ENCODE assay signal across 36 cellular contexts in the genomic region with DNA sequence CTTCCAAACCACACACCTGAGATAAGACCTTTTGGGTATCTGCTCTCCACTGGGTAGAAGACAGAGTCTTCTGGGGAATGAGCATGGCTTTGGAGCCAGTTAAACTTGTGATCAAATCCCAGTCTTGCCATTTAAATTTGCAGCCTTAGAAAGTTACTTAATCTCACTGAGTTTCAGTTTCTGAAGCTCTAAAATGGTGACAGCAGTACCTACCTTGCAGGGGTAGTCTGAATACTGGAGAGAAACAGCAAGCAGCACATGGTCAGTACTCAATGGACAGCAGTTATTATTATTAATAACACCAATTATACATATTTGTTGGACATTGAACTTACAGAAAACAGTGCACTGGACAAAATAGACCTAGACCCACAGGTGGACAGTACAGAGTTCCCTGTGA.
"Had no signal": no experiment of that assay in that cellular context is flagged by ENCODE, and none has a peak within 500 bp of the region (broad histone marks: within the 10 kb centered on the region; RNA-seq: fewer than 3 reads in every experiment).

No MANE protein-coding gene starts in this region.

- H3K36me3 Mint-ChIP-seq: activated naive CD4-positive, alpha-beta T cell treated with anti-CD3 and anti-CD28 coated beads, Interleukin-2, amount 10 ng/mL, durations not matched to agents 7 days and 5 days; activated naive CD4-positive, alpha-beta T cell treated with anti-CD3 and anti-CD28 coated beads, Interleukin-2, amount 50 U/mL, for 24 hours; activated naive CD4-positive, alpha-beta T cell treated with anti-CD3 and anti-CD28 coated beads, Interleukin-2, amount 50 U/mL, for 72 hours; activated naive CD8-positive, alpha-beta T cell; activated naive CD8-positive, alpha-beta T cell treated with anti-CD3 and anti-CD28 coated beads for 36 hours; activated naive CD8-positive, alpha-beta T cell treated with anti-CD3 and anti-CD28 coated beads, Interleukin-2, amount 10 ng/mL, durations not matched to agents 7 days and 5 days; brain had no signal

- H3K4me3 ChIP-seq: adrenal gland, ascending aorta, body of pancreas, breast epithelium, cardiac muscle cell, colonic mucosa had no signal

- H3K27ac Mint-ChIP-seq: activated naive CD4-positive, alpha-beta T cell treated with anti-CD3 and anti-CD28 coated beads for 36 hours; activated naive CD4-positive, alpha-beta T cell treated with anti-CD3 and anti-CD28 coated beads, Interleukin-2, amount 10 ng/mL, durations not matched to agents 7 days and 5 days; activated naive CD4-positive, alpha-beta T cell treated with anti-CD3 and anti-CD28 coated beads, Interleukin-2, amount 50 U/mL, for 24 hours; activated naive CD4-positive, alpha-beta T cell treated with anti-CD3 and anti-CD28 coated beads, Interleukin-2, amount 50 U/mL, for 72 hours; activated naive CD8-positive, alpha-beta T cell; activated naive CD8-positive, alpha-beta T cell treated with anti-CD3 and anti-CD28 coated beads for 36 hours; activated naive CD8-positive, alpha-beta T cell treated with anti-CD3 and anti-CD28 coated beads, Interleukin-2, amount 10 ng/mL, durations not matched to agents 7 days and 5 days; activated naive CD8-positive, alpha-beta T cell treated with anti-CD3 and anti-CD28 coated beads, Interleukin-2, amount 50 U/mL, for 24 hours; activated T-cell treated with anti-CD3 and anti-CD28 coated beads, Interleukin-2, amount 50 U/mL, for 72 hours; activated T-helper 1 cell treated with anti-CD3 and anti-CD28 coated beads, Interleukin-12 subunit alpha, Interleukin-12 subunit beta, Interleukin-2, Interleukin-4 antibody, amounts not matched to agents 30 ng/mL and 10 ng/mL and 1 ng/mL, durations not matched to agents 14 hours and 24 hours and 36 hours; activated T-helper 17 cell treated with anti-CD3 and anti-CD28 coated beads, Interleukin-2, amount 50 U/mL, for 72 hours; activated T-helper 2 cell treated with anti-CD3 and anti-CD28 coated beads, Interferon-gamma antibody, Interleukin-2, Interleukin-4, amounts not matched to agents 10 μg/mL and 5 μg/mL and 100 μg/mL, durations not matched to agents 14 hours and 24 hours and 36 hours; brain had no signal

- ATAC-seq: activated naive CD4-positive, alpha-beta T cell treated with anti-CD3 and anti-CD28 coated beads, Interleukin-2, amount 50 U/mL, for 72 hours; activated naive CD8-positive, alpha-beta T cell treated with anti-CD3 and anti-CD28 coated beads, Interleukin-2, amount 50 U/mL, for 24 hours; activated T-cell treated with anti-CD3 and anti-CD28 coated beads, Interleukin-2, amount 50 U/mL, for 72 hours; activated T-helper 17 cell treated with anti-CD3 and anti-CD28 coated beads, Interleukin-2, amount 50 U/mL, for 72 hours; body of pancreas had no signal

- H3K9me3 Mint-ChIP-seq: activated naive CD4-positive, alpha-beta T cell treated with anti-CD3 and anti-CD28 coated beads for 36 hours; activated naive CD4-positive, alpha-beta T cell treated with anti-CD3 and anti-CD28 coated beads, Interleukin-2, amount 10 ng/mL, durations not matched to agents 7 days and 5 days; activated naive CD4-positive, alpha-beta T cell treated with anti-CD3 and anti-CD28 coated beads, Interleukin-2, amount 50 U/mL, for 24 hours; activated naive CD4-positive, alpha-beta T cell treated with anti-CD3 and anti-CD28 coated beads, Interleukin-2, amount 50 U/mL, for 72 hours; activated naive CD8-positive, alpha-beta T cell treated with anti-CD3 and anti-CD28 coated beads for 36 hours; activated naive CD8-positive, alpha-beta T cell treated with anti-CD3 and anti-CD28 coated beads, Interleukin-2, amount 10 ng/mL, durations not matched to agents 7 days and 5 days; activated naive CD8-positive, alpha-beta T cell treated with anti-CD3 and anti-CD28 coated beads, Interleukin-2, amount 50 U/mL, for 24 hours; activated T-cell treated with anti-CD3 and anti-CD28 coated beads, Interleukin-2, amount 50 U/mL, for 72 hours; activated T-helper 1 cell treated with anti-CD3 and anti-CD28 coated beads, Interleukin-12 subunit alpha, Interleukin-12 subunit beta, Interleukin-2, Interleukin-4 antibody, amounts not matched to agents 30 ng/mL and 10 ng/mL and 1 ng/mL, durations not matched to agents 14 hours and 24 hours and 36 hours; activated T-helper 17 cell treated with anti-CD3 and anti-CD28 coated beads, Interleukin-2, amount 50 U/mL, for 72 hours; activated T-helper 2 cell treated with anti-CD3 and anti-CD28 coated beads, Interferon-gamma antibody, Interleukin-2, Interleukin-4, amounts not matched to agents 10 μg/mL and 5 μg/mL and 100 μg/mL, durations not matched to agents 14 hours and 24 hours and 36 hours; brain; central memory CD8-positive, alpha-beta T cell had no signal

- H3K4me3 Mint-ChIP-seq: activated naive CD4-positive, alpha-beta T cell treated with anti-CD3 and anti-CD28 coated beads for 36 hours; activated naive CD4-positive, alpha-beta T cell treated with anti-CD3 and anti-CD28 coated beads, Interleukin-2, amount 10 ng/mL, durations not matched to agents 7 days and 5 days; activated naive CD4-positive, alpha-beta T cell treated with anti-CD3 and anti-CD28 coated beads, Interleukin-2, amount 50 U/mL, for 24 hours; activated naive CD8-positive, alpha-beta T cell; activated naive CD8-positive, alpha-beta T cell treated with anti-CD3 and anti-CD28 coated beads for 36 hours; activated naive CD8-positive, alpha-beta T cell treated with anti-CD3 and anti-CD28 coated beads, Interleukin-2, amount 10 ng/mL, durations not matched to agents 7 days and 5 days; activated naive CD8-positive, alpha-beta T cell treated with anti-CD3 and anti-CD28 coated beads, Interleukin-2, amount 50 U/mL, for 24 hours; activated T-cell treated with anti-CD3 and anti-CD28 coated beads, Interleukin-2, amount 50 U/mL, for 72 hours; activated T-helper 1 cell treated with anti-CD3 and anti-CD28 coated beads, Interleukin-12 subunit alpha, Interleukin-12 subunit beta, Interleukin-2, Interleukin-4 antibody, amounts not matched to agents 30 ng/mL and 10 ng/mL and 1 ng/mL, durations not matched to agents 14 hours and 24 hours and 36 hours; activated T-helper 17 cell treated with anti-CD3 and anti-CD28 coated beads, Interleukin-2, amount 50 U/mL, for 72 hours; brain; central memory CD8-positive, alpha-beta T cell had no signal

- H3K4me1 Mint-ChIP-seq: activated T-helper 17 cell treated with anti-CD3 and anti-CD28 coated beads, Interleukin-2, amount 50 U/mL, for 72 hours; central memory CD8-positive, alpha-beta T cell had no signal

- H3K9me3 ChIP-seq: adrenal gland, ascending aorta, body of pancreas, breast epithelium, colonic mucosa had no signal

- H3K27me3 Mint-ChIP-seq: activated naive CD4-positive, alpha-beta T cell treated with anti-CD3 and anti-CD28 coated beads, Interleukin-2, amount 10 ng/mL, durations not matched to agents 7 days and 5 days; activated naive CD4-positive, alpha-beta T cell treated with anti-CD3 and anti-CD28 coated beads, Interleukin-2, amount 50 U/mL, for 24 hours; activated naive CD8-positive, alpha-beta T cell; activated naive CD8-positive, alpha-beta T cell treated with anti-CD3 and anti-CD28 coated beads for 36 hours; activated naive CD8-positive, alpha-beta T cell treated with anti-CD3 and anti-CD28 coated beads, Interleukin-2, amount 10 ng/mL, durations not matched to agents 7 days and 5 days; activated naive CD8-positive, alpha-beta T cell treated with anti-CD3 and anti-CD28 coated beads, Interleukin-2, amount 50 U/mL, for 24 hours; brain had no signal

- H3K4me1 ChIP-seq: adrenal gland, ascending aorta, body of pancreas, breast epithelium, colonic mucosa had no signal

- DNase-seq: activated effector memory CD4-positive, alpha-beta T cell treated with anti-CD3 and anti-CD28 coated beads, Interleukin-2, amount 50 U/mL, for 16 hours; activated effector memory CD4-positive, alpha-beta T cell treated with Interleukin-2 at 50 U/mL for 16 hours; activated gamma-delta T cell; activated gamma-delta T cell treated with Interleukin-2 at 50 U/mL for 16 hours; activated naive CD4-positive, alpha-beta T cell; activated naive CD4-positive, alpha-beta T cell treated with anti-CD3 and anti-CD28 coated beads for 36 hours; activated naive CD4-positive, alpha-beta T cell treated with anti-CD3 and anti-CD28 coated beads, Interleukin-2, amount 10 ng/mL, durations not matched to agents 7 days and 5 days; activated naive CD4-positive, alpha-beta T cell treated with anti-CD3 and anti-CD28 coated beads, Interleukin-2, amount 50 U/mL, for 16 hours; activated naive CD4-positive, alpha-beta T cell treated with Interleukin-2 at 50 U/mL for 16 hours; activated naive CD8-positive, alpha-beta T cell treated with anti-CD3 and anti-CD28 coated beads for 36 hours; activated naive CD8-positive, alpha-beta T cell treated with anti-CD3 and anti-CD28 coated beads, Interleukin-2, amount 10 ng/mL, durations not matched to agents 7 days and 5 days; activated naive CD8-positive, alpha-beta T cell treated with anti-CD3 and anti-CD28 coated beads, Interleukin-2, amount 50 U/mL, for 24 hours; activated T-cell treated with anti-CD3 and anti-CD28 coated beads, Interleukin-2, amount 50 U/mL, for 48 hours; activated T-cell treated with anti-CD3 and anti-CD28 coated beads, Interleukin-2, amount 50 U/mL, for 72 hours; adrenal gland; amniotic stem cell; amygdala; anterior cingulate cortex; aorta; body of pancreas; brain microvascular endothelial cell; caudate nucleus; central memory CD4-positive, alpha-beta T cell; cerebellar nuclear complex; colonic mucosa had no signal

- H3K36me3 ChIP-seq: adrenal gland, ascending aorta, brain microvascular endothelial cell, breast epithelium, cardiac muscle cell, colonic mucosa had no signal

- H3K27me3 ChIP-seq: adrenal gland, ascending aorta, body of pancreas, brain microvascular endothelial cell, breast epithelium, colonic mucosa had no signal

- H3K27ac ChIP-seq: adrenal gland, ascending aorta, body of pancreas, brain microvascular endothelial cell, breast epithelium, cardiac muscle cell, colonic mucosa had no signal
